ENCODE assay signal across 7 cellular contexts in the genomic region with DNA sequence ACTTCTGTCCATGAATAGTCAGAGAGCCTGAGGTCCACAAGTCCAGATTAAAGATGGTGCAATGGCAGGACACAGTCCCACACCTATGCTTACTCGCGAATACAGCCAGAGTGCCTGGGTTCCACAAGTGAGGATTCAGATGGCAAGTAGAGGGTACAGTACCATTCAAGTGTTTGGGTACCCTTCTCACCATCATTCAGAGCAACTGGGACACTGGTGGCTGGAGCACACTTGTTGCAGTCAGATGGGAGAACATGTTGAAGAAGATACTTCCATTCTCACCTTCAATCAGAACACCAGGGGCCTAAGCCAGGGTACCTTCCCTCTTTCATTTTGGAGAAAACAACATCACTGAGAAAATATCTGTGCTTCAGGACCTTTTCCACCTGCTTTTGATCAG.
"Had no signal": no experiment of that assay in that cellular context is flagged by ENCODE, and none has a peak within 500 bp of the region (broad histone marks: within the 10 kb centered on the region; RNA-seq: fewer than 3 reads in every experiment).

No MANE protein-coding gene starts in this region.

- H3K4me3 Mint-ChIP-seq: GM23338, H9, HFFc6 had no signal

- H2AFZ ChIP-seq: GM23338 had no signal

- H3K27ac Mint-ChIP-seq: GM23338, H9, HFFc6, IgD-negative memory B cell had no signal

- H3K4me2 ChIP-seq: GM23338 had no signal

- DNase-seq: H9, HCEC 1CT, HFFc6, KBM-7 had no signal

- H3K4me3 ChIP-seq: GM23338 had no signal

- H3K4me1 Mint-ChIP-seq: GM23338, H9 had no signal

- H3K27me3 Mint-ChIP-seq: IgD-negative memory B cell had no signal

- H3K27ac ChIP-seq: HL-60 had no signal
